1 cellular context compared by ENCODE assay signal in genomic region chr9:99819123-99819483, GRCh38.
TF ChIP-seq lines count a peak whose summit lies in the region.

No MANE protein-coding gene starts in this region.

TF ChIP-seq in K562, 482 proteins besides CTCF, POLR2A, EP300 and RAD21 (continued from another document and continues in another):
- TF ChIP-seq DEAF1 (CRISPR knock-in tag; IDR thresholded peaks at IDR 0.05): no peak
- no peak for TF ChIP-seq JUN (IDR thresholded peaks at IDR 0.05; ENCODE audit: borderline replicate concordance, low read depth, low read length)
- peak; percentile 32; the same call in 1 of the 2 replicates for TF ChIP-seq JUN (CRISPR knock-in tag; IDR thresholded peaks at IDR 0.05; ENCODE audit: borderline replicate concordance)
- TF ChIP-seq CBFA2T2 (conservative IDR thresholded peaks at IDR 0.05): no peak
- TF ChIP-seq HDAC2 (IDR thresholded peaks at IDR 0.05): 0 out of 2 replicates have a peak, but pooled peaks have one; percentile 74
- TF ChIP-seq RFX5 (IDR thresholded peaks at IDR 0.05; ENCODE audit: low read depth, low read length): no peak
- no peak for TF ChIP-seq SNAPC5 (CRISPR knock-in tag; IDR thresholded peaks at IDR 0.05)
- peak; percentile 36; the same call in 1 of the 2 replicates for TF ChIP-seq ARID1B (IDR thresholded peaks at IDR 0.05)
- no peak for TF ChIP-seq EGR1 (conservative IDR thresholded peaks at IDR 0.05)
- 0 out of 2 replicates have a peak, but pooled peaks have one; percentile 30 for TF ChIP-seq ZC3H11A (IDR thresholded peaks at IDR 0.05; ENCODE audit: low read depth, low read length)
- no peak for TF ChIP-seq SAP30 (IDR thresholded peaks at IDR 0.05; ENCODE audit: borderline replicate concordance, insufficient read depth, low read depth, low read length, poor library complexity, severe bottlenecking)
- no peak for TF ChIP-seq ZNF431 (CRISPR knock-in tag; IDR thresholded peaks at IDR 0.05)
- TF ChIP-seq FOXK2 (conservative IDR thresholded peaks at IDR 0.05 in 1 of 2, IDR thresholded peaks at IDR 0.05 in 1 of 2; ENCODE audit: low read depth in 2 of 2): peak in 1 of 2 experiments; percentile 26; a peak in 1 of 4 replicates
- no peak for TF ChIP-seq ZNF444 (CRISPR knock-in tag; IDR thresholded peaks at IDR 0.05)
- no peak for TF ChIP-seq E2F6 (IDR thresholded peaks at IDR 0.05; ENCODE audit: borderline replicate concordance in 1 of 2, extremely low read depth in 1 of 2, insufficient read depth in 1 of 2, insufficient read length in 1 of 2, low read depth in 1 of 2, low read length in 1 of 2, poor library complexity in 1 of 2, severe bottlenecking in 1 of 2)
- TF ChIP-seq AFF4 (CRISPR knock-in tag; IDR thresholded peaks at IDR 0.05): no peak
- no peak for TF ChIP-seq NR2C1 (IDR thresholded peaks at IDR 0.05)
- no peak for TF ChIP-seq NR2C1 (tag; IDR thresholded peaks at IDR 0.05)
- no peak for TF ChIP-seq CREB3 (tag; conservative IDR thresholded peaks at IDR 0.05; ENCODE audit: low read depth)
- TF ChIP-seq SMARCE1 (IDR thresholded peaks at IDR 0.05): no peak; the same call in 1 of the 2 replicates
- no peak for TF ChIP-seq MCM7 (IDR thresholded peaks at IDR 0.05)
- peak; percentile 38; the same call in 1 of the 2 replicates for TF ChIP-seq TCF3 (CRISPR knock-in tag; IDR thresholded peaks at IDR 0.05)
- TF ChIP-seq THAP12 (CRISPR knock-in tag; IDR thresholded peaks at IDR 0.05): no peak
- TF ChIP-seq CEBPZ (IDR thresholded peaks at IDR 0.05; ENCODE audit: borderline replicate concordance, low read depth, low read length): no peak
- peak; percentile 43; the same call in 1 of the 2 replicates for TF ChIP-seq KLF16 (IDR thresholded peaks at IDR 0.05)
- no peak for TF ChIP-seq KLF1 (tag; IDR thresholded peaks at IDR 0.05)
- peak; percentile 31; the same call in 1 of the 2 replicates for TF ChIP-seq TEAD4 (IDR thresholded peaks at IDR 0.05; ENCODE audit: low read length)
- no peak for TF ChIP-seq TEAD4 (CRISPR knock-in tag; IDR thresholded peaks at IDR 0.05; ENCODE audit: borderline replicate concordance)
- 0 out of 2 replicates have a peak, but pooled peaks have one; percentile 35 for TF ChIP-seq LEF1 (IDR thresholded peaks at IDR 0.05)
- no peak for TF ChIP-seq ZNF785 (CRISPR knock-in tag; IDR thresholded peaks at IDR 0.05)
- TF ChIP-seq USF1 (CRISPR knock-in tag; IDR thresholded peaks at IDR 0.05): peak; percentile 42
- no peak for TF ChIP-seq AFF1 (IDR thresholded peaks at IDR 0.05; ENCODE audit: low read depth in 1 of 2, partially characterized antibody in 2 of 2)
- peak; percentile 2 for TF ChIP-seq SMAD1 (IDR thresholded peaks at IDR 0.05; ENCODE audit: low read depth, low read length, partially characterized antibody)
- TF ChIP-seq RFX7 (CRISPR knock-in tag; IDR thresholded peaks at IDR 0.05): no peak
- no peak; a peak in 1 of 4 replicates for TF ChIP-seq TBL1XR1 (IDR thresholded peaks at IDR 0.05; ENCODE audit: low read length in 2 of 2)
- TF ChIP-seq TAF15 (IDR thresholded peaks at IDR 0.05; ENCODE audit: low read depth, low read length): no peak
- 0 out of 2 replicates have a peak, but pooled peaks have one; percentile 11 for TF ChIP-seq CC2D1A (IDR thresholded peaks at IDR 0.05)
- no peak for TF ChIP-seq HNRNPL (IDR thresholded peaks at IDR 0.05; ENCODE audit: low read depth, low read length)
- no peak for TF ChIP-seq HMGN3 (IDR thresholded peaks at IDR 0.05; ENCODE audit: borderline replicate concordance, extremely low read depth, insufficient read length, low read depth, low read length)
- 0 out of 4 replicates have a peak, but pooled peaks of 1 of the 2 experiments have one; percentile 85 for TF ChIP-seq TEAD1 (CRISPR knock-in tag; IDR thresholded peaks at IDR 0.05)
- 0 out of 2 replicates have a peak, but pooled peaks have one; percentile 34 for TF ChIP-seq TARDBP (IDR thresholded peaks at IDR 0.05)
- no peak for TF ChIP-seq KLF6 (CRISPR knock-in tag; IDR thresholded peaks at IDR 0.05; ENCODE audit: borderline replicate concordance)
